8 cellular contexts compared by ENCODE assay signal in genomic region chr7:128831178-128831993, GRCh38. TPM values are rescaled to one million over a fixed set of nuclear protein-coding genes. Genes with fewer than 3 reads are reported as not detected.
DNase-seq lines count a peak whose midpoint lies in the region; ATAC-seq and TF ChIP-seq lines count a peak whose summit lies in the region.

No MANE protein-coding gene starts in this region.

- H3K79me2 ChIP-seq in ACC112 (ENCODE audit: control insufficient read depth, insufficient read depth, low read length, unreplicated experiment): peaks cover 51% of the 10 kb centered on the region

- H2AFZ ChIP-seq in ACC112 (ENCODE audit: low read length, unreplicated experiment): no peak overlapping the region

- DNase-seq in HK-2 (ENCODE audit: unreplicated experiment) (peak; percentile 73), ascending aorta (ENCODE audit: low spot score in 2 of 2) (peak in 1 of 2 donors; percentile 80), kidney epithelial cell (ENCODE audit: low read depth) (no peak), NCI-H187 (lab: John Stamatoyannopoulos, UW) (no peak)

- intact Hi-C loops in ascending aorta (cut with DNase I): loop anchor here (1.0 to 5.0 kb wide), 4 partner anchors 41 to 996 kb away; partner anchors contain the start of genes CALU and CCDC136

- H3K4me1 ChIP-seq in ACC112 (ENCODE audit: control insufficient read depth, insufficient read depth, low read length, unreplicated experiment): peaks cover 47% of the 10 kb centered on the region
- H3K4me1 ChIP-seq in ascending aorta: peaks cover 11 to 46% of the 10 kb centered on the region in 2 donors

- peak overlapping the region; percentile 99 for H3K4me3 ChIP-seq in ACC112 (ENCODE audit: low read depth, low read length)
- peak overlapping the region; percentile 71 to 88 for H3K4me3 ChIP-seq in ascending aorta
- peak overlapping the region; percentile 59 for H3K4me3 ChIP-seq in kidney epithelial cell (ENCODE audit: low read depth, low read length)

- no peaks in the 10 kb centered on the region for H3K9me3 ChIP-seq in ascending aorta

- TF ChIP-seq CTCF in ascending aorta (IDR thresholded peaks at IDR 0.05): no peak
- no peak for TF ChIP-seq CTCF in kidney epithelial cell (IDR thresholded peaks at IDR 0.05; ENCODE audit: insufficient read depth, low read length, poor library complexity, severe bottlenecking)

- ATAC-seq in HG02678 (IDR thresholded peaks at IDR 0.05; ENCODE audit: unreplicated experiment): no peak
- ATAC-seq in GM18505 (IDR thresholded peaks at IDR 0.05; ENCODE audit: unreplicated experiment): no peak

- H3K36me3 ChIP-seq in ACC112 (ENCODE audit: insufficient read depth, low read length) (peaks cover 12% of the 10 kb centered on the region; the same call in 1 of the 2 replicates), ascending aorta (peaks cover 0 to under 1% of the 10 kb centered on the region in 2 donors), kidney epithelial cell (ENCODE audit: control insufficient read depth, insufficient read depth, low read length) (no peaks in the 10 kb centered on the region)

- H3K27ac ChIP-seq in ACC112 (ENCODE audit: low read depth, low read length) (peak overlapping the region; percentile 63), ascending aorta (peak overlapping the region; percentile 92 to 95), temporal lobe (ENCODE audit: low read depth, low read length) (peak overlapping the region; percentile 97)

- H3K27me3 ChIP-seq in ACC112 (ENCODE audit: insufficient read depth, low read length) (no peaks in the 10 kb centered on the region), ascending aorta (no peaks in the 10 kb centered on the region), kidney epithelial cell (ENCODE audit: control insufficient read depth, insufficient read depth, low read length) (no peaks in the 10 kb centered on the region)

- no peak for TF ChIP-seq POLR2A in GM18505 (IDR thresholded peaks at IDR 0.05; ENCODE audit: borderline replicate concordance, extremely low read depth, insufficient read depth, insufficient read length)

RNA-seq across cellular contexts. Expression of gene FLNC, which starts 1.2 kb away (rescaled TPM):
- total RNA-seq in ascending aorta: 117 TPM
- 243 and 267 TPM in 2 replicates for total RNA-seq in kidney epithelial cell
- total RNA-seq in temporal lobe: 4.2 TPM

RNA-seq across cellular contexts. Expression of gene ATP6V1F, which starts 31.3 kb away (rescaled TPM):
- total RNA-seq in ascending aorta: 142 TPM
- 211 and 225 TPM in 2 replicates for total RNA-seq in kidney epithelial cell
- total RNA-seq in temporal lobe: 57.0 TPM

RNA-seq across cellular contexts. Expression of gene CCDC136, which starts 39.6 kb away (rescaled TPM):
- 0.64 TPM for total RNA-seq in ascending aorta
- total RNA-seq in kidney epithelial cell: 7.1 and 7.2 TPM in 2 replicates
- 40.6 TPM for total RNA-seq in temporal lobe

RNA-seq across cellular contexts. Expression of gene OPN1SW, which starts 55.8 kb away (rescaled TPM):
- not detected for total RNA-seq in ascending aorta
- total RNA-seq in kidney epithelial cell: not detected in 2 replicates
- not detected for total RNA-seq in temporal lobe

Comparison
In these comparisons a context has a peak if more than half of its experiments do, and no peak if none do; other contexts are left out.
1. RNA of gene FLNC, which starts 1.2 kb away (total RNA-seq): 243 to 267 TPM in kidney epithelial cell and 117 TPM in ascending aorta (single experiment); 4.2 TPM in temporal lobe (single experiment); every median in the first group is over 10 times any median in the second.
2. Peak in every context shown above with its lines, with median percentiles within 50 percentile points of each other: H3K27ac ChIP-seq and H3K4me3 ChIP-seq.